11 cellular contexts compared by ENCODE assay signal in genomic region chr10:5559022-5559421, GRCh38. TPM values are rescaled to one million over a fixed set of nuclear protein-coding genes. Genes with fewer than 3 reads are reported as not detected.
A peak's percentile ranks its signal among the peaks of the same experiment; 100 is the strongest.
DNase-seq lines count a peak whose midpoint lies in the region; ATAC-seq, FAIRE-seq and TF ChIP-seq lines count a peak whose summit lies in the region.
"Not testable (repeated sequence)": the region's sequence is repeated elsewhere in the genome, so short reads cannot be mapped to it uniquely, and the experiment has no call there.
"Had no signal": no experiment of that assay in that cellular context is flagged by ENCODE, and none has a peak within 500 bp of the region (broad histone marks: within the 10 kb centered on the region; RNA-seq: fewer than 3 reads in every experiment).

No MANE protein-coding gene starts in this region.

- FAIRE-seq in HepG2 (lab: Jason Lieb, UNC), result not testable (repeated sequence)

- H3K18ac ChIP-seq in IMR-90 (ENCODE audit: low read depth, low read length) (peak overlapping the region; percentile 28; the same call in 1 of the 2 replicates), trophoblast cell (ENCODE audit: low read length) (peak overlapping the region; percentile 50)

- CTCF ChIA-PET in IMR-90 (lab: Yijun Ruan, JAX); HepG2 (lab: Yijun Ruan, JAX; ENCODE audit: low intra/inter-chr PET ratio, low total read pairs): not testable (repeated sequence)

- not testable (repeated sequence) for H3K27me3 ChIP-seq in IMR-90 (ENCODE audit: control insufficient read depth, insufficient read depth, low read length); esophagus muscularis mucosa; HepG2 (ENCODE audit: control insufficient read depth in 1 of 2, insufficient read depth in 2 of 2, low read length in 2 of 2); trophoblast cell (ENCODE audit: insufficient read depth, low read length); stomach

- not testable (repeated sequence) for H2AFZ ChIP-seq in IMR-90 (replicated peaks; ENCODE audit: low read length, poor library complexity); HepG2 (ENCODE audit: low read length); trophoblast cell (ENCODE audit: insufficient read depth, low read length, poor library complexity)

- BruUV-seq in IMR-90 (replicated peaks; lab: Mats Ljungman, UMichigan); HepG2 (replicated peaks; lab: Mats Ljungman, UMichigan): not testable (repeated sequence)

- not testable (repeated sequence) for H2AK9ac ChIP-seq in IMR-90 (replicated peaks; ENCODE audit: low read depth, low read length, poor library complexity)

- not testable (repeated sequence) for H3K9me3 ChIP-seq in IMR-90 (ENCODE audit: control insufficient read depth, insufficient read depth, low read length); esophagus muscularis mucosa; HepG2 (ENCODE audit: low read length); trophoblast cell (ENCODE audit: insufficient read depth, low read depth, low read length); stomach

- H3K4ac ChIP-seq in IMR-90 (ENCODE audit: low read depth, low read length), result peak overlapping the region; percentile 80; the same call in 1 of the 2 replicates
- peak overlapping the region; percentile 14 for H3K4ac ChIP-seq in trophoblast cell (ENCODE audit: low read depth, low read length)

- not testable (repeated sequence) for H3K79me1 ChIP-seq in IMR-90 (ENCODE audit: low read depth in 1 of 2, low read length in 2 of 2)
- H3K79me1 ChIP-seq in trophoblast cell (ENCODE audit: low read length), result peaks cover 87% of the 10 kb centered on the region

- H2BK120ac ChIP-seq in IMR-90 (ENCODE audit: low read depth, low read length) (peak overlapping the region; percentile 34), trophoblast cell (ENCODE audit: insufficient read depth, low read length, poor library complexity) (peak overlapping the region; percentile 80)

- H2BK12ac ChIP-seq in trophoblast cell (ENCODE audit: low read length), result peak overlapping the region; percentile 89

- peak overlapping the region; percentile 74; the same call in 2 of the 3 replicates for H2BK15ac ChIP-seq in IMR-90 (ENCODE audit: low read depth, low read length)

- POLR2A ChIA-PET in IMR-90 (lab: Charles Lee; ENCODE audit: unreplicated experiment), result not testable (repeated sequence)
- POLR2A ChIA-PET in HepG2 (lab: Yijun Ruan, JAX), result interaction anchor here (1.2 kb wide), 1 partner anchor 11 kb away, joined by 5 read pairs; no protein-coding TSS in a partner anchor

- whole genome bisulfite sequencing in IMR-90 (ENCODE audit: extremely low coverage in 2 of 2, insufficient read length in 1 of 2), 2 experiments, result no CpG with 5 or more reads among the region's 9 CpGs
- 77% methylated on average over 9 of the region's 9 CpGs for WGBS in esophagus muscularis mucosa
- 69% methylated on average over 9 of the region's 9 CpGs for WGBS in HepG2 (ENCODE audit: low lambda C conversion rate)
- WGBS in trophoblast cell (ENCODE audit: extremely low coverage, insufficient coverage, insufficient read length), result no CpG with 5 or more reads among the region's 9 CpGs
- WGBS in stomach, 5 donors, result 83 to 91% (median 86%) methylated on average over 9 of the region's 9 CpGs

- H3K4me3 ChIP-seq in IMR-90 (ENCODE audit: insufficient read depth, low read depth, low read length); esophagus muscularis mucosa; HepG2 (replicated peaks in 1 of 3; ENCODE audit: insufficient read depth in 1 of 3, low read depth in 2 of 3, low read length in 3 of 3); trophoblast cell (ENCODE audit: low read depth, low read length); stomach: not testable (repeated sequence)

- H3K23ac ChIP-seq in IMR-90 (ENCODE audit: low read depth, low read length); trophoblast cell (ENCODE audit: low read length): not testable (repeated sequence)

- peak overlapping the region; percentile 45 for H2BK20ac ChIP-seq in IMR-90 (ENCODE audit: low read depth, low read length)

- H3K36me3 ChIP-seq in IMR-90 (ENCODE audit: control insufficient read depth, insufficient read depth, low read length); esophagus muscularis mucosa; HepG2 (replicated peaks in 1 of 2; ENCODE audit: control insufficient read depth in 1 of 2, insufficient read depth in 2 of 2, low read length in 2 of 2); trophoblast cell (ENCODE audit: control insufficient read depth in 1 of 2, insufficient read depth in 2 of 2, low read length in 2 of 2); stomach: not testable (repeated sequence)

- H3K27ac ChIP-seq in IMR-90 (ENCODE audit: insufficient read depth, low read length) (0 out of 2 replicates have a peak overlapping the region, but pooled peaks have one; percentile 21), esophagus muscularis mucosa (replicated peaks in 1 of 4) (peak overlapping the region; percentile 77 to 84 (median 78)), trophoblast cell (ENCODE audit: low read depth, low read length) (peak overlapping the region; percentile 68), stomach (peak overlapping the region in 1 of 5 donors; percentile 43)
- not testable (repeated sequence) for H3K27ac ChIP-seq in HepG2 (ENCODE audit: extremely low read length, insufficient read depth, low read length)

- ATAC-seq in IMR-90 (ENCODE audit: low read depth); HepG2: not testable (repeated sequence)

- peak overlapping the region; percentile 60 for H4K91ac ChIP-seq in IMR-90 (ENCODE audit: insufficient read depth, low read depth, low read length)
- H4K91ac ChIP-seq in trophoblast cell (ENCODE audit: low read depth, low read length), result peak overlapping the region; percentile 96

- H2AK5ac ChIP-seq in IMR-90 (ENCODE audit: low read depth, low read length) (peak overlapping the region; percentile 97; the same call in 1 of the 2 replicates), trophoblast cell (ENCODE audit: low read length) (peak overlapping the region; percentile 46)

- H3K14ac ChIP-seq in IMR-90 (replicated peaks; ENCODE audit: low read depth, low read length) (peak overlapping the region; percentile 72), trophoblast cell (ENCODE audit: low read length) (peak overlapping the region; percentile 47)

- intact Hi-C loops in IMR-90 (cut with micrococcal nuclease); HepG2 (cut with micrococcal nuclease; ENCODE audit: unreplicated experiment); stomach (cut with DNase I; ENCODE audit: low total_unique reads): not testable (repeated sequence)
- intact Hi-C loops in esophagus muscularis mucosa (cut with DNase I), result loop anchor here (2.0 kb wide), 1 partner anchor 110 kb away; no protein-coding TSS in a partner anchor

- not testable (repeated sequence) for TF ChIP-seq CTCF in IMR-90 (conservative IDR thresholded peaks at IDR 0.05; ENCODE audit: low read depth, low read length); esophagus muscularis mucosa (IDR thresholded peaks at IDR 0.05); HepG2 (CRISPR knock-in tag; IDR thresholded peaks at IDR 0.05); stomach (IDR thresholded peaks at IDR 0.05)

- TF ChIP-seq POLR2A in IMR-90 (IDR thresholded peaks at IDR 0.05; ENCODE audit: low read depth, low read length); esophagus muscularis mucosa (IDR thresholded peaks at IDR 0.05; ENCODE audit: low read depth); HepG2 (IDR thresholded peaks at IDR 0.05; ENCODE audit: insufficient read depth in 1 of 2, low read depth in 2 of 2, low read length in 2 of 2); stomach (IDR thresholded peaks at IDR 0.05): not testable (repeated sequence)

- H3K56ac ChIP-seq in IMR-90 (ENCODE audit: extremely low read depth, insufficient read depth, low read length), result not testable (repeated sequence)

- peak overlapping the region; percentile 2 for H2BK5ac ChIP-seq in IMR-90 (ENCODE audit: low read depth, low read length, poor library complexity, severe bottlenecking)
- H2BK5ac ChIP-seq in trophoblast cell (ENCODE audit: low read depth, low read length, poor library complexity), result peak overlapping the region; percentile 88

- dilution Hi-C loops in IMR-90 (cut with HindIII; ENCODE audit: low sequenced_read_pairs, unreplicated experiment), result not testable (repeated sequence)

- H4K8ac ChIP-seq in IMR-90 (ENCODE audit: low read depth in 2 of 2, low read length in 2 of 2), result peak overlapping the region in 1 of 2 experiments; percentile 52; a peak in 1 of 4 replicates
- H4K8ac ChIP-seq in trophoblast cell (ENCODE audit: low read depth, low read length), result peak overlapping the region; percentile 20

- peaks cover 25% of the 10 kb centered on the region for H3K4me1 ChIP-seq in IMR-90 (ENCODE audit: control insufficient read depth, insufficient read depth, low read length)
- peaks cover 0 to 82% (median 78%) of the 10 kb centered on the region in 4 donors for H3K4me1 ChIP-seq in esophagus muscularis mucosa
- peaks cover 65% of the 10 kb centered on the region for H3K4me1 ChIP-seq in HepG2 (ENCODE audit: insufficient read depth, low read length)
- peaks cover 56 to 61% of the 10 kb centered on the region in 2 experiments for H3K4me1 ChIP-seq in trophoblast cell (ENCODE audit: control insufficient read depth in 1 of 2, insufficient read depth in 2 of 2, low read length in 2 of 2)
- H3K4me1 ChIP-seq in stomach, result peaks cover 10 to 56% (median 22%) of the 10 kb centered on the region in 4 donors

- H3K79me2 ChIP-seq in HepG2 (ENCODE audit: insufficient read depth, low read length), result not testable (repeated sequence)
- peaks cover 26% of the 10 kb centered on the region for H3K79me2 ChIP-seq in trophoblast cell (ENCODE audit: control insufficient read depth, insufficient read depth, low read length, poor library complexity)

- TF ChIP-seq EP300 in esophagus muscularis mucosa (IDR thresholded peaks at IDR 0.05); HepG2 (IDR thresholded peaks at IDR 0.05; ENCODE audit: low read depth in 2 of 2, low read length in 2 of 2); HepG2 (CRISPR knock-in tag; IDR thresholded peaks at IDR 0.05; ENCODE audit: borderline replicate concordance); stomach (IDR thresholded peaks at IDR 0.05): not testable (repeated sequence)

- TF ChIP-seq RAD21 in IMR-90 (IDR thresholded peaks at IDR 0.05; ENCODE audit: low read length); HepG2 (CRISPR knock-in tag; IDR thresholded peaks at IDR 0.05): not testable (repeated sequence)

- not testable (repeated sequence) for DNase-seq in IMR-90; esophagus muscularis mucosa (ENCODE audit: extremely low spot score); HepG2 (ENCODE audit: low spot score); trophoblast cell
- DNase-seq in activated CD8-positive, alpha-beta memory T cell treated with anti-CD3 and anti-CD28 coated beads, Interleukin-2, amount 50 U/mL, for 48 hours, result peak; percentile 28
- DNase-seq in stomach, result peak; percentile 15
- peak; percentile 32 for DNase-seq in ureter (ENCODE audit: low spot score)

- not testable (repeated sequence) for H3K9me1 ChIP-seq in IMR-90 (ENCODE audit: insufficient read depth, low read length)

- peak overlapping the region; percentile 8; the same call in 1 of the 2 replicates for H4K5ac ChIP-seq in IMR-90 (ENCODE audit: low read depth, low read length)

- not testable (repeated sequence) for H3K9ac ChIP-seq in IMR-90 (ENCODE audit: low read depth, low read length); HepG2 (ENCODE audit: insufficient read depth, low read depth, low read length); trophoblast cell (ENCODE audit: low read length)

- H4K12ac ChIP-seq in trophoblast cell (ENCODE audit: low read depth, low read length), result not testable (repeated sequence)

- in situ Hi-C loops in IMR-90 (cut with MboI; ENCODE audit: low sequenced_read_pairs); HepG2 (cut with HindIII; ENCODE audit: extremely low pct_ligation_motif_present, low pct_unique_long_range_greater_than_20kb): not testable (repeated sequence)

- not testable (repeated sequence) for H4K20me1 ChIP-seq in IMR-90 (ENCODE audit: insufficient read depth, low read length); HepG2 (ENCODE audit: insufficient read depth, low read length)

- H3K4me2 ChIP-seq in IMR-90 (ENCODE audit: low read depth, low read length); HepG2 (ENCODE audit: low read depth, low read length); trophoblast cell (ENCODE audit: low read length): not testable (repeated sequence)

RNA-seq across cellular contexts. Expression of gene CALML3, which starts 34.3 kb away (rescaled TPM):
- total RNA-seq in IMR-90 (2012; rRNA removed) (not detected in 2 replicates), esophagus muscularis mucosa (not detected), HepG2 (2016; rRNA removed; fragmentation: Illumina TruSeq; extraction: Trizol) (not detected in 2 replicates), stomach (not detected), ureter (not detected)
- polyA plus RNA-seq in IMR-90 (2012; rRNA removed) (not detected in 2 replicates), HepG2 (2011; rRNA removed) (not detected in 2 replicates), stomach (10 to 100 TPM in 1 of 3 donors, under 1 TPM in 1, not detected in 1; 0.46 to 64.6 TPM)
- not detected in 2 replicates for polyA plus RNA-seq in IMR-90 (2012; cell fraction: cytosol; rRNA removed)
- polyA plus RNA-seq in IMR-90 (2012; cell fraction: nucleus; rRNA removed; ENCODE audit: low replicate concordance), result not detected in 2 replicates
- total RNA-seq in HepG2 (2016; cell fraction: cytosol; rRNA removed; fragmentation: Illumina TruSeq; extraction: Trizol; ENCODE audit: low read depth), result not detected in 2 replicates
- not detected in 2 replicates for total RNA-seq in HepG2 (2016; cell fraction: insoluble cytoplasmic fraction; rRNA removed; fragmentation: Illumina TruSeq; extraction: Trizol)
- total RNA-seq in HepG2 (2016; cell fraction: membrane; rRNA removed; fragmentation: Illumina TruSeq; extraction: Trizol), result not detected in 2 replicates
- total RNA-seq in HepG2 (2016; cell fraction: nucleus; rRNA removed; fragmentation: Illumina TruSeq; extraction: Trizol), result not detected in 2 replicates
- polyA plus RNA-seq in HepG2 (2011; cell fraction: cytosol; rRNA removed), result not detected in 2 replicates
- not detected in 2 replicates for polyA plus RNA-seq in HepG2 (2011; cell fraction: nucleus; rRNA removed)
- polyA plus RNA-seq in HepG2 (2012), result not detected in 2 replicates
- polyA plus RNA-seq in HepG2 (2016; cell fraction: cytosol; fragmentation: Illumina TruSeq; extraction: Trizol; ENCODE audit: low read depth), result not detected in 2 replicates
- polyA plus RNA-seq in HepG2 (2016; cell fraction: insoluble cytoplasmic fraction; fragmentation: Illumina TruSeq; extraction: Trizol; ENCODE audit: low read depth), result not detected in 2 replicates
- polyA plus RNA-seq in HepG2 (2016; cell fraction: membrane; fragmentation: Illumina TruSeq; extraction: Trizol; ENCODE audit: low read depth), result not detected in 2 replicates
- not detected in 2 replicates for polyA plus RNA-seq in HepG2 (2016; cell fraction: nucleus; fragmentation: Illumina TruSeq; extraction: Trizol; ENCODE audit: insufficient read depth, low read depth)
- polyA minus RNA-seq in HepG2 (2011; rRNA and poly(A)+ RNA removed; ENCODE audit: low replicate concordance), result not detected in 2 replicates
- polyA minus RNA-seq in HepG2 (2011; cell fraction: cytosol; rRNA and poly(A)+ RNA removed), result not detected in 2 replicates
- polyA minus RNA-seq in HepG2 (2011; cell fraction: nucleus; rRNA and poly(A)+ RNA removed), result not detected in 2 replicates
- not detected in 2 replicates for polyA plus RNA-seq in trophoblast cell (2013)
- total RNA-seq: CD4-positive, alpha-beta T cell; H4; PC-9 had no signal
- polyA plus RNA-seq: IgD-negative memory B cell had no signal

RNA-seq across cellular contexts. Expression of gene CALML5, which starts 59.7 kb away (rescaled TPM):
- total RNA-seq in IMR-90 (2012; rRNA removed) (not detected in 2 replicates), esophagus muscularis mucosa (not detected), HepG2 (2016; rRNA removed; fragmentation: Illumina TruSeq; extraction: Trizol) (not detected in 2 replicates), stomach (under 1 TPM in 1 of 5 donors, not detected in 4; 0.92 TPM), ureter (not detected)
- polyA plus RNA-seq in IMR-90 (2012; rRNA removed) (not detected in 2 replicates), HepG2 (2011; rRNA removed) (not detected in 2 replicates), stomach (10 to 100 TPM in 1 of 3 donors, 1 to 10 TPM in 1, not detected in 1; 2.4 to 16.2 TPM)
- not detected in 2 replicates for polyA plus RNA-seq in IMR-90 (2012; cell fraction: cytosol; rRNA removed)
- polyA plus RNA-seq in IMR-90 (2012; cell fraction: nucleus; rRNA removed; ENCODE audit: low replicate concordance), result not detected in 2 replicates
- total RNA-seq in HepG2 (2016; cell fraction: cytosol; rRNA removed; fragmentation: Illumina TruSeq; extraction: Trizol; ENCODE audit: low read depth), result not detected in 2 replicates
- not detected in 2 replicates for total RNA-seq in HepG2 (2016; cell fraction: insoluble cytoplasmic fraction; rRNA removed; fragmentation: Illumina TruSeq; extraction: Trizol)
- total RNA-seq in HepG2 (2016; cell fraction: membrane; rRNA removed; fragmentation: Illumina TruSeq; extraction: Trizol), result not detected in 2 replicates
- not detected in 2 replicates for total RNA-seq in HepG2 (2016; cell fraction: nucleus; rRNA removed; fragmentation: Illumina TruSeq; extraction: Trizol)
- not detected in 2 replicates for polyA plus RNA-seq in HepG2 (2011; cell fraction: cytosol; rRNA removed)
- polyA plus RNA-seq in HepG2 (2011; cell fraction: nucleus; rRNA removed), result not detected in 2 replicates
- not detected in 2 replicates for polyA plus RNA-seq in HepG2 (2012)
- not detected in 2 replicates for polyA plus RNA-seq in HepG2 (2016; cell fraction: cytosol; fragmentation: Illumina TruSeq; extraction: Trizol; ENCODE audit: low read depth)
- polyA plus RNA-seq in HepG2 (2016; cell fraction: insoluble cytoplasmic fraction; fragmentation: Illumina TruSeq; extraction: Trizol; ENCODE audit: low read depth), result not detected in 2 replicates
- not detected in 2 replicates for polyA plus RNA-seq in HepG2 (2016; cell fraction: membrane; fragmentation: Illumina TruSeq; extraction: Trizol; ENCODE audit: low read depth)
- not detected in 2 replicates for polyA plus RNA-seq in HepG2 (2016; cell fraction: nucleus; fragmentation: Illumina TruSeq; extraction: Trizol; ENCODE audit: insufficient read depth, low read depth)
- polyA minus RNA-seq in HepG2 (2011; rRNA and poly(A)+ RNA removed; ENCODE audit: low replicate concordance), result not detected in 2 replicates
- not detected in 2 replicates for polyA minus RNA-seq in HepG2 (2011; cell fraction: cytosol; rRNA and poly(A)+ RNA removed)
- not detected in 2 replicates for polyA minus RNA-seq in HepG2 (2011; cell fraction: nucleus; rRNA and poly(A)+ RNA removed)
- polyA plus RNA-seq in trophoblast cell (2013), result 0.07 and 0.14 TPM in 2 replicates
- total RNA-seq: CD4-positive, alpha-beta T cell; H4 had no signal
- polyA plus RNA-seq: IgD-negative memory B cell had no signal
